In the genomic region with DNA sequence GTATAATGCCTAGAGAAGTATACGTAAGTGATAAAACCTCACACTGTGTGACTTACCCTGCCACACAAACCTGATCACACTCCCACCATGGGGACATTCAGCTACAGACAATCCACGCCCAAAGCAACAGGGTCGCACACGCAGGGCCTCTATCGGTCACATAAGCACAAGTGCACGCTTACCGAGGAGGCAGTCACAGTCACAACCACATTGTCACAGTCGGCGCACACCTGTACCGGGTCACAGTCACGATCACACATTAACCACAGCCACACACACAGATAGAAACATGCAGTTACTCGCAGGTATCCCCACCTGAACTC, we compare ENCODE assay signal across 1 cellular context.
TF ChIP-seq lines count a peak whose summit lies in the region.

No MANE protein-coding gene starts in this region.

TF ChIP-seq in SK-N-SH, 30 proteins besides CTCF, POLR2A, EP300 and RAD21 (continued from another document):
- TF ChIP-seq TEAD4 (IDR thresholded peaks at IDR 0.05; ENCODE audit: borderline replicate concordance, insufficient read depth) (no peak), NFIC (IDR thresholded peaks at IDR 0.05; ENCODE audit: borderline replicate concordance) (no peak), FOXM1 (IDR thresholded peaks at IDR 0.05; ENCODE audit: low read depth) (no peak), PBX3 (IDR thresholded peaks at IDR 0.05) (no peak), FOXJ3 (CRISPR knock-in tag; IDR thresholded peaks at IDR 0.05) (no peak), ELF1 (IDR thresholded peaks at IDR 0.05) (no peak), JUND (IDR thresholded peaks at IDR 0.05) (no peak), GABPA (IDR thresholded peaks at IDR 0.05; ENCODE audit: low read depth) (no peak), IRF3 (IDR thresholded peaks at IDR 0.05; ENCODE audit: low read depth, low read length) (no peak), GATA2 (CRISPR knock-in tag; IDR thresholded peaks at IDR 0.05) (no peak)
- TF ChIP-seq, protein P1, sequence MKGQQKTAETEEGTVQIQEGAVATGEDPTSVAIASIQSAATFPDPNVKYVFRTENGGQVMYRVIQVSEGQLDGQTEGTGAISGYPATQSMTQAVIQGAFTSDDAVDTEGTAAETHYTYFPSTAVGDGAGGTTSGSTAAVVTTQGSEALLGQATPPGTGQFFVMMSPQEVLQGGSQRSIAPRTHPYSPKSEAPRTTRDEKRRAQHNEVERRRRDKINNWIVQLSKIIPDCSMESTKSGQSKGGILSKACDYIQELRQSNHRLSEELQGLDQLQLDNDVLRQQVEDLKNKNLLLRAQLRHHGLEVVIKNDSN (IDR thresholded peaks at IDR 0.05; ENCODE audit: borderline replicate concordance, low read depth), result no peak
